Comparison of ENCODE assay signal across 1 cellular context in genomic region chr5:84384604-84385575, GRCh38.
TF ChIP-seq lines count a peak whose summit lies in the region.

A gene with protein sequence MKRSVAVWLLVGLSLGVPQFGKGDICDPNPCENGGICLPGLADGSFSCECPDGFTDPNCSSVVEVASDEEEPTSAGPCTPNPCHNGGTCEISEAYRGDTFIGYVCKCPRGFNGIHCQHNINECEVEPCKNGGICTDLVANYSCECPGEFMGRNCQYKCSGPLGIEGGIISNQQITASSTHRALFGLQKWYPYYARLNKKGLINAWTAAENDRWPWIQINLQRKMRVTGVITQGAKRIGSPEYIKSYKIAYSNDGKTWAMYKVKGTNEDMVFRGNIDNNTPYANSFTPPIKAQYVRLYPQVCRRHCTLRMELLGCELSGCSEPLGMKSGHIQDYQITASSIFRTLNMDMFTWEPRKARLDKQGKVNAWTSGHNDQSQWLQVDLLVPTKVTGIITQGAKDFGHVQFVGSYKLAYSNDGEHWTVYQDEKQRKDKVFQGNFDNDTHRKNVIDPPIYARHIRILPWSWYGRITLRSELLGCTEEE (minus strand): TSS chr5:84384880. CDS start chr5:84384374, 506 bp downstream.

TF ChIP-seq in WTC11, 78 proteins besides CTCF, POLR2A, EP300 and RAD21 (continued from another document and continues in another):
- TF ChIP-seq ZSCAN18 (CRISPR knock-in tag; IDR thresholded peaks at IDR 0.05) (no peak), ZNF416 (CRISPR knock-in tag; IDR thresholded peaks at IDR 0.05) (0 out of 2 replicates have a peak, but pooled peaks have one; percentile 19), ZNF263 (CRISPR knock-in tag; IDR thresholded peaks at IDR 0.05; ENCODE audit: low read depth) (no peak), MYBL2 (CRISPR knock-in tag; IDR thresholded peaks at IDR 0.05) (no peak), PRDM15 (CRISPR knock-in tag; IDR thresholded peaks at IDR 0.05) (no peak), FOXP1 (CRISPR knock-in tag; IDR thresholded peaks at IDR 0.05; ENCODE audit: borderline replicate concordance) (no peak), MXD4 (CRISPR knock-in tag; IDR thresholded peaks at IDR 0.05; ENCODE audit: borderline replicate concordance) (no peak), KAT7 (CRISPR knock-in tag; IDR thresholded peaks at IDR 0.05; ENCODE audit: borderline replicate concordance) (no peak), NR2C2 (CRISPR knock-in tag; IDR thresholded peaks at IDR 0.05) (no peak), AFF4 (CRISPR knock-in tag; IDR thresholded peaks at IDR 0.05; ENCODE audit: borderline replicate concordance) (no peak), GABPB1 (CRISPR knock-in tag; IDR thresholded peaks at IDR 0.05) (no peak), SOX15 (CRISPR knock-in tag; IDR thresholded peaks at IDR 0.05) (no peak), TEAD4 (CRISPR knock-in tag; IDR thresholded peaks at IDR 0.05) (no peak), GTF2I (CRISPR knock-in tag; conservative IDR thresholded peaks at IDR 0.05) (no peak), ZNF423 (CRISPR knock-in tag; IDR thresholded peaks at IDR 0.05) (peak; percentile 41; the same call in 1 of the 2 replicates), NFE2L1 (CRISPR knock-in tag; IDR thresholded peaks at IDR 0.05) (no peak), PRRX2 (CRISPR knock-in tag; IDR thresholded peaks at IDR 0.05) (no peak), CREM (CRISPR knock-in tag; IDR thresholded peaks at IDR 0.05) (no peak), NFATC4 (CRISPR knock-in tag; IDR thresholded peaks at IDR 0.05) (no peak), ZNF512 (CRISPR knock-in tag; IDR thresholded peaks at IDR 0.05; ENCODE audit: borderline replicate concordance) (no peak), JAZF1 (CRISPR knock-in tag; IDR thresholded peaks at IDR 0.05) (no peak), ETV6 (CRISPR knock-in tag; IDR thresholded peaks at IDR 0.05) (no peak), SP1 (CRISPR knock-in tag; conservative IDR thresholded peaks at IDR 0.05) (peak; percentile 49; the same call in 1 of the 2 replicates)
- TF ChIP-seq, protein P1, sequence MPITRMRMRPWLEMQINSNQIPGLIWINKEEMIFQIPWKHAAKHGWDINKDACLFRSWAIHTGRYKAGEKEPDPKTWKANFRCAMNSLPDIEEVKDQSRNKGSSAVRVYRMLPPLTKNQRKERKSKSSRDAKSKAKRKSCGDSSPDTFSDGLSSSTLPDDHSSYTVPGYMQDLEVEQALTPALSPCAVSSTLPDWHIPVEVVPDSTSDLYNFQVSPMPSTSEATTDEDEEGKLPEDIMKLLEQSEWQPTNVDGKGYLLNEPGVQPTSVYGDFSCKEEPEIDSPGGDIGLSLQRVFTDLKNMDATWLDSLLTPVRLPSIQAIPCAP (CRISPR knock-in tag; IDR thresholded peaks at IDR 0.05), result no peak
- TF ChIP-seq, protein P2, sequence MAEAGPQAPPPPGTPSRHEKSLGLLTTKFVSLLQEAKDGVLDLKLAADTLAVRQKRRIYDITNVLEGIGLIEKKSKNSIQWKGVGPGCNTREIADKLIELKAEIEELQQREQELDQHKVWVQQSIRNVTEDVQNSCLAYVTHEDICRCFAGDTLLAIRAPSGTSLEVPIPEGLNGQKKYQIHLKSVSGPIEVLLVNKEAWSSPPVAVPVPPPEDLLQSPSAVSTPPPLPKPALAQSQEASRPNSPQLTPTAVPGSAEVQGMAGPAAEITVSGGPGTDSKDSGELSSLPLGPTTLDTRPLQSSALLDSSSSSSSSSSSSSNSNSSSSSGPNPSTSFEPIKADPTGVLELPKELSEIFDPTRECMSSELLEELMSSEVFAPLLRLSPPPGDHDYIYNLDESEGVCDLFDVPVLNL (CRISPR knock-in tag; IDR thresholded peaks at IDR 0.05; ENCODE audit: borderline replicate concordance, low read depth), result no peak
- TF ChIP-seq, protein P3, sequence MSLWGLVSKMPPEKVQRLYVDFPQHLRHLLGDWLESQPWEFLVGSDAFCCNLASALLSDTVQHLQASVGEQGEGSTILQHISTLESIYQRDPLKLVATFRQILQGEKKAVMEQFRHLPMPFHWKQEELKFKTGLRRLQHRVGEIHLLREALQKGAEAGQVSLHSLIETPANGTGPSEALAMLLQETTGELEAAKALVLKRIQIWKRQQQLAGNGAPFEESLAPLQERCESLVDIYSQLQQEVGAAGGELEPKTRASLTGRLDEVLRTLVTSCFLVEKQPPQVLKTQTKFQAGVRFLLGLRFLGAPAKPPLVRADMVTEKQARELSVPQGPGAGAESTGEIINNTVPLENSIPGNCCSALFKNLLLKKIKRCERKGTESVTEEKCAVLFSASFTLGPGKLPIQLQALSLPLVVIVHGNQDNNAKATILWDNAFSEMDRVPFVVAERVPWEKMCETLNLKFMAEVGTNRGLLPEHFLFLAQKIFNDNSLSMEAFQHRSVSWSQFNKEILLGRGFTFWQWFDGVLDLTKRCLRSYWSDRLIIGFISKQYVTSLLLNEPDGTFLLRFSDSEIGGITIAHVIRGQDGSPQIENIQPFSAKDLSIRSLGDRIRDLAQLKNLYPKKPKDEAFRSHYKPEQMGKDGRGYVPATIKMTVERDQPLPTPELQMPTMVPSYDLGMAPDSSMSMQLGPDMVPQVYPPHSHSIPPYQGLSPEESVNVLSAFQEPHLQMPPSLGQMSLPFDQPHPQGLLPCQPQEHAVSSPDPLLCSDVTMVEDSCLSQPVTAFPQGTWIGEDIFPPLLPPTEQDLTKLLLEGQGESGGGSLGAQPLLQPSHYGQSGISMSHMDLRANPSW (CRISPR knock-in tag; conservative IDR thresholded peaks at IDR 0.05; ENCODE audit: low read depth), result no peak
- TF ChIP-seq, protein P4, sequence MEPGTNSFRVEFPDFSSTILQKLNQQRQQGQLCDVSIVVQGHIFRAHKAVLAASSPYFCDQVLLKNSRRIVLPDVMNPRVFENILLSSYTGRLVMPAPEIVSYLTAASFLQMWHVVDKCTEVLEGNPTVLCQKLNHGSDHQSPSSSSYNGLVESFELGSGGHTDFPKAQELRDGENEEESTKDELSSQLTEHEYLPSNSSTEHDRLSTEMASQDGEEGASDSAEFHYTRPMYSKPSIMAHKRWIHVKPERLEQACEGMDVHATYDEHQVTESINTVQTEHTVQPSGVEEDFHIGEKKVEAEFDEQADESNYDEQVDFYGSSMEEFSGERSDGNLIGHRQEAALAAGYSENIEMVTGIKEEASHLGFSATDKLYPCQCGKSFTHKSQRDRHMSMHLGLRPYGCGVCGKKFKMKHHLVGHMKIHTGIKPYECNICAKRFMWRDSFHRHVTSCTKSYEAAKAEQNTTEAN (CRISPR knock-in tag; IDR thresholded peaks at IDR 0.05), result no peak
- TF ChIP-seq, protein P5, sequence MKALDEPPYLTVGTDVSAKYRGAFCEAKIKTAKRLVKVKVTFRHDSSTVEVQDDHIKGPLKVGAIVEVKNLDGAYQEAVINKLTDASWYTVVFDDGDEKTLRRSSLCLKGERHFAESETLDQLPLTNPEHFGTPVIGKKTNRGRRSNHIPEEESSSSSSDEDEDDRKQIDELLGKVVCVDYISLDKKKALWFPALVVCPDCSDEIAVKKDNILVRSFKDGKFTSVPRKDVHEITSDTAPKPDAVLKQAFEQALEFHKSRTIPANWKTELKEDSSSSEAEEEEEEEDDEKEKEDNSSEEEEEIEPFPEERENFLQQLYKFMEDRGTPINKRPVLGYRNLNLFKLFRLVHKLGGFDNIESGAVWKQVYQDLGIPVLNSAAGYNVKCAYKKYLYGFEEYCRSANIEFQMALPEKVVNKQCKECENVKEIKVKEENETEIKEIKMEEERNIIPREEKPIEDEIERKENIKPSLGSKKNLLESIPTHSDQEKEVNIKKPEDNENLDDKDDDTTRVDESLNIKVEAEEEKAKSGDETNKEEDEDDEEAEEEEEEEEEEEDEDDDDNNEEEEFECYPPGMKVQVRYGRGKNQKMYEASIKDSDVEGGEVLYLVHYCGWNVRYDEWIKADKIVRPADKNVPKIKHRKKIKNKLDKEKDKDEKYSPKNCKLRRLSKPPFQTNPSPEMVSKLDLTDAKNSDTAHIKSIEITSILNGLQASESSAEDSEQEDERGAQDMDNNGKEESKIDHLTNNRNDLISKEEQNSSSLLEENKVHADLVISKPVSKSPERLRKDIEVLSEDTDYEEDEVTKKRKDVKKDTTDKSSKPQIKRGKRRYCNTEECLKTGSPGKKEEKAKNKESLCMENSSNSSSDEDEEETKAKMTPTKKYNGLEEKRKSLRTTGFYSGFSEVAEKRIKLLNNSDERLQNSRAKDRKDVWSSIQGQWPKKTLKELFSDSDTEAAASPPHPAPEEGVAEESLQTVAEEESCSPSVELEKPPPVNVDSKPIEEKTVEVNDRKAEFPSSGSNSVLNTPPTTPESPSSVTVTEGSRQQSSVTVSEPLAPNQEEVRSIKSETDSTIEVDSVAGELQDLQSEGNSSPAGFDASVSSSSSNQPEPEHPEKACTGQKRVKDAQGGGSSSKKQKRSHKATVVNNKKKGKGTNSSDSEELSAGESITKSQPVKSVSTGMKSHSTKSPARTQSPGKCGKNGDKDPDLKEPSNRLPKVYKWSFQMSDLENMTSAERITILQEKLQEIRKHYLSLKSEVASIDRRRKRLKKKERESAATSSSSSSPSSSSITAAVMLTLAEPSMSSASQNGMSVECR (CRISPR knock-in tag; IDR thresholded peaks at IDR 0.05; ENCODE audit: borderline replicate concordance), result no peak
